Comparison of ENCODE assay signal across 18 cellular contexts in genomic region chr12:90460681-90461080, GRCh38.
A peak's percentile ranks its signal among the peaks of the same experiment; 100 is the strongest.
DNase-seq lines count a peak whose midpoint lies in the region; ATAC-seq and TF ChIP-seq lines count a peak whose summit lies in the region.
"Had no signal": no experiment of that assay in that cellular context is flagged by ENCODE, and none has a peak within 500 bp of the region (broad histone marks: within the 10 kb centered on the region; RNA-seq: fewer than 3 reads in every experiment).

No MANE protein-coding gene starts in this region.

- H3K4me3 Mint-ChIP-seq in natural killer cell treated with Interleukin-12 subunit alpha and Interleukin-12 subunit beta and Interleukin-15 and Interleukin-18, amount 100 ng/mL, for 72 hours = no peak overlapping the region
- no peak overlapping the region for H3K4me3 Mint-ChIP-seq in T-cell
- H3K4me3 Mint-ChIP-seq: CD8-positive, alpha-beta memory T cell had no signal

- H3K4me1 Mint-ChIP-seq in natural killer cell treated with Interleukin-12 subunit alpha and Interleukin-12 subunit beta and Interleukin-15 and Interleukin-18, amount 100 ng/mL, for 72 hours (ENCODE audit: low read depth in 2 of 2) = no peaks in the 10 kb centered on the region
- no peaks in the 10 kb centered on the region for H3K4me1 Mint-ChIP-seq in T-cell
- H3K4me1 Mint-ChIP-seq: CD8-positive, alpha-beta memory T cell had no signal

- TF ChIP-seq CTCF in epithelial cell of esophagus (IDR thresholded peaks at IDR 0.05; ENCODE audit: insufficient read depth, low read depth, low read length, missing control alignments) (no peak), fibroblast of pulmonary artery (IDR thresholded peaks at IDR 0.05; ENCODE audit: low read length, missing control alignments) (no peak), psoas muscle (IDR thresholded peaks at IDR 0.05) (no peak)

- no peaks in the 10 kb centered on the region for H3K36me3 Mint-ChIP-seq in natural killer cell treated with Interleukin-12 subunit alpha and Interleukin-12 subunit beta and Interleukin-15 and Interleukin-18, amount 100 ng/mL, for 72 hours
- no peaks in the 10 kb centered on the region for H3K36me3 Mint-ChIP-seq in T-cell
- H3K36me3 Mint-ChIP-seq: CD8-positive, alpha-beta memory T cell had no signal

- CTCF ChIA-PET in T-cell (lab: Charles Lee) = no interaction called here

- WGBS in psoas muscle, 3 donors = 44 to 64% (median 52%) methylated on average over 1 of the region's 1 CpG

- ATAC-seq in psoas muscle (no peak), T-cell (replicated peaks in 1 of 4) (no peak)
- no peak for ATAC-seq in natural killer cell treated with Interleukin-12 subunit alpha and Interleukin-12 subunit beta and Interleukin-15 and Interleukin-18, amount 100 ng/mL, for 72 hours

- no peak overlapping the region for H3K27ac Mint-ChIP-seq in natural killer cell treated with Interleukin-12 subunit alpha and Interleukin-12 subunit beta and Interleukin-15 and Interleukin-18, amount 100 ng/mL, for 72 hours
- no peak overlapping the region for H3K27ac Mint-ChIP-seq in T-cell
- H3K27ac Mint-ChIP-seq: CD8-positive, alpha-beta memory T cell had no signal

- H3K27ac ChIP-seq in psoas muscle = no peak overlapping the region
- H3K27ac ChIP-seq: C4-2B, SJCRH30 had no signal

- no peaks in the 10 kb centered on the region for H3K4me1 ChIP-seq in psoas muscle
- H3K4me1 ChIP-seq: SJCRH30 had no signal

- DNase-seq in HCEC 1CT (peak; percentile 9), epithelial cell of esophagus (ENCODE audit: low read depth) (peak; percentile 7), fibroblast of pulmonary artery (ENCODE audit: low read depth) (peak; percentile 36), psoas muscle (no peak), AG08396 (ENCODE audit: low spot score) (no peak), T-cell (no peak)
- no peak for DNase-seq in natural killer cell treated with Interleukin-12 subunit alpha and Interleukin-12 subunit beta and Interleukin-15 and Interleukin-18, amount 100 ng/mL, for 72 hours (ENCODE audit: low spot score)
- DNase-seq: Calu3; CD8-positive, alpha-beta memory T cell; DMS153; Karpas-422; NCI-H1048; NCI-H1417 treated with DMSO at 0.1 percent for 48 hours; NCI-H187; NCI-H526; OCI-M1; SJCRH30 had no signal

- H3K27me3 Mint-ChIP-seq in natural killer cell treated with Interleukin-12 subunit alpha and Interleukin-12 subunit beta and Interleukin-15 and Interleukin-18, amount 100 ng/mL, for 72 hours = no peaks in the 10 kb centered on the region
- peaks cover 2 to 3% of the 10 kb centered on the region in 2 donors for H3K27me3 Mint-ChIP-seq in T-cell
- H3K27me3 Mint-ChIP-seq: CD8-positive, alpha-beta memory T cell had no signal

- intact Hi-C loops in psoas muscle (cut with DNase I) = no loop called here

- POLR2A ChIA-PET in T-cell (lab: Charles Lee) = no interaction called here

- no peaks in the 10 kb centered on the region for H3K27me3 ChIP-seq in psoas muscle (ENCODE audit: insufficient read depth in 3 of 3, low read length in 2 of 3)
- H3K27me3 ChIP-seq: SJCRH30 had no signal

- H3K4me3 ChIP-seq in epithelial cell of esophagus (ENCODE audit: low read length) = no peak overlapping the region
- no peak overlapping the region for H3K4me3 ChIP-seq in fibroblast of pulmonary artery (replicated peaks; ENCODE audit: low read depth, low read length)
- H3K4me3 ChIP-seq in psoas muscle = no peak overlapping the region
- H3K4me3 ChIP-seq: SJCRH30 had no signal

- peaks cover 7% of the 10 kb centered on the region for H3K9me3 Mint-ChIP-seq in natural killer cell treated with Interleukin-12 subunit alpha and Interleukin-12 subunit beta and Interleukin-15 and Interleukin-18, amount 100 ng/mL, for 72 hours
- H3K9me3 Mint-ChIP-seq in T-cell = peaks cover 0 to 10% (median 0%) of the 10 kb centered on the region in 3 donors

- H3K9me3 ChIP-seq in psoas muscle = no peaks in the 10 kb centered on the region
- H3K9me3 ChIP-seq: SJCRH30 had no signal

- no peaks in the 10 kb centered on the region for H3K36me3 ChIP-seq in psoas muscle (ENCODE audit: insufficient read depth in 1 of 2, low read depth in 1 of 2)
- H3K36me3 ChIP-seq: SJCRH30 had no signal

Comparison
In these comparisons a context has a peak if more than half of its experiments do, and no peak if none do; other contexts are left out.
1. DNase-seq: peak in HCEC 1CT (single experiment), epithelial cell of esophagus (single experiment) and fibroblast of pulmonary artery (single experiment); none in psoas muscle (0 of 2), AG08396 (single experiment), natural killer cell treated with Interleukin-12 subunit alpha and Interleukin-12 subunit beta and Interleukin-15 and Interleukin-18, amount 100 ng/mL, for 72 hours (single experiment) and T-cell (0 of 34).